1 cellular context compared by ENCODE assay signal in genomic region chr14:103314496-103315277, GRCh38.
TF ChIP-seq lines count a peak whose summit lies in the region.

No MANE protein-coding gene starts in this region.

TF ChIP-seq in K562, 482 proteins besides CTCF, POLR2A, EP300 and RAD21 (continued from another document and continues in another):
- no peak for TF ChIP-seq IRF9 (tag; IDR thresholded peaks at IDR 0.05)
- TF ChIP-seq EP400 (IDR thresholded peaks at IDR 0.05) = no peak; the same call in 1 of the 2 replicates
- TF ChIP-seq CEBPG (CRISPR knock-in tag; IDR thresholded peaks at IDR 0.05) = no peak
- TF ChIP-seq CEBPG (tag; conservative IDR thresholded peaks at IDR 0.05 in 1 of 2, IDR thresholded peaks at IDR 0.05 in 1 of 2) = no peak
- peak; percentile 62; the same call in 1 of the 2 replicates for TF ChIP-seq ZKSCAN8 (CRISPR knock-in tag; IDR thresholded peaks at IDR 0.05)
- TF ChIP-seq NR2F6 (CRISPR knock-in tag; IDR thresholded peaks at IDR 0.05) = no peak
- no peak for TF ChIP-seq ATF3 (IDR thresholded peaks at IDR 0.05)
- no peak for TF ChIP-seq ATF3 (CRISPR knock-in tag; conservative IDR thresholded peaks at IDR 0.05)
- no peak for TF ChIP-seq THRA (IDR thresholded peaks at IDR 0.05)
- no peak for TF ChIP-seq RAD51 (IDR thresholded peaks at IDR 0.05; ENCODE audit: borderline replicate concordance, low read depth)
- TF ChIP-seq MXD1 (CRISPR knock-in tag; IDR thresholded peaks at IDR 0.05; ENCODE audit: borderline replicate concordance, poor library complexity, severe bottlenecking) = no peak
- TF ChIP-seq THAP12 (CRISPR knock-in tag; IDR thresholded peaks at IDR 0.05) = no peak
- no peak for TF ChIP-seq ZNF561 (CRISPR knock-in tag; conservative IDR thresholded peaks at IDR 0.05)
- TF ChIP-seq ZMIZ1 (IDR thresholded peaks at IDR 0.05; ENCODE audit: low read depth in 2 of 2, low read length in 2 of 2) = 0 out of 4 replicates have a peak, but pooled peaks of 1 of the 2 experiments have one; percentile 45
- TF ChIP-seq TCFL5 (CRISPR knock-in tag; conservative IDR thresholded peaks at IDR 0.05) = no peak
- no peak for TF ChIP-seq CLOCK (CRISPR knock-in tag; IDR thresholded peaks at IDR 0.05; ENCODE audit: borderline replicate concordance)
- TF ChIP-seq NR3C1 (CRISPR knock-in tag; IDR thresholded peaks at IDR 0.05) = no peak
- no peak for TF ChIP-seq THRB (CRISPR knock-in tag; conservative IDR thresholded peaks at IDR 0.05)
- no peak for TF ChIP-seq CHAMP1 (IDR thresholded peaks at IDR 0.05)
- no peak for TF ChIP-seq ZNF518B (CRISPR knock-in tag; IDR thresholded peaks at IDR 0.05)
- TF ChIP-seq MXI1 (IDR thresholded peaks at IDR 0.05; ENCODE audit: low read depth, low read length) = no peak
- no peak for TF ChIP-seq ZNF143 (CRISPR knock-in tag; IDR thresholded peaks at IDR 0.05)
- no peak for TF ChIP-seq ETS1 (conservative IDR thresholded peaks at IDR 0.05; ENCODE audit: control insufficient read depth, low read depth, low read length)
- no peak for TF ChIP-seq TAF9B (IDR thresholded peaks at IDR 0.05; ENCODE audit: partially characterized antibody)
- no peak for TF ChIP-seq ZNF449 (CRISPR knock-in tag; IDR thresholded peaks at IDR 0.05)
- no peak for TF ChIP-seq DDX20 (tag; IDR thresholded peaks at IDR 0.05; ENCODE audit: low read depth)
- no peak for TF ChIP-seq SP1 (CRISPR knock-in tag; IDR thresholded peaks at IDR 0.05)
- TF ChIP-seq NCOA2 (IDR thresholded peaks at IDR 0.05; ENCODE audit: partially characterized antibody in 2 of 2) = no peak
- TF ChIP-seq ZFX (CRISPR knock-in tag; IDR thresholded peaks at IDR 0.05) = no peak
- no peak for TF ChIP-seq ZBED1 (IDR thresholded peaks at IDR 0.05)
- TF ChIP-seq EWSR1 (IDR thresholded peaks at IDR 0.05; ENCODE audit: borderline replicate concordance, low read depth, partially characterized antibody) = no peak
